Comparison of ENCODE assay signal across 1 cellular context in the genomic region with DNA sequence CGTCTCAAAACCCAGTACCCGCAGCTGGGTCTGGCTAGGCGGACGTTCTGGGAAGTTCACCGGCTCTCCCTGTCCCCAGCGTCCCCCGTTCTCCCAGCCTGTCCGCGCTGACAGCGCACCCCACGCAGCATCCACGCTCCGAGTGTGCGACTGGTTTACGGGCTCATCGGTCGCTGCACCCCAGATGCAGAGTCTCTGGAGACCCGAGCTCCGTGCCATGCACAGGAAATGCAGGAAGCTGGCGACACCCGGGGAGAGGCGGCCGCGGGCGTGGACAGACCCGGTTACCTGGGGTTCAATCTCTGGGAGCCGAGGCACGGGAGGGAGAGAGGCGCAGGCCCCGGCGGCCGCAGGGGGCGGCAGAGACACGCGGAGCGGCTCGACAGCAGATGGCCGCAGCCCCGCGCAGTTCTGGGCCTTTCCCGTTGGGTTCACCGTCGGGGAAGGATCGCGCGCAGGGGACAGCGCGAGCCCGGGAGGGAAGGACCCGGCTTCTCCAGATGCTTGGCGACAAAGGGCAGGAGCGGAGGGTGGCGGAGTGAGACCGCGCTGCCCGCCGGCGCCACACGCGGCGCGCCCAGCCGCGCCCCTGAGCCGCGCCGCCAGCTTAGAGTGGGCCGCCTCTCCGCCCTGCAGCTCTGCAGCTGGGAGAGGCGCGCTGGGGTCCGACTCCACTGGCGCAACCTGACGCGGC.
TF ChIP-seq lines count a peak whose summit lies in the region.

No MANE protein-coding gene starts in this region.

TF ChIP-seq in A549, 52 proteins besides CTCF, POLR2A, EP300 and RAD21 (continued from another document):
- TF ChIP-seq, protein P1, sequence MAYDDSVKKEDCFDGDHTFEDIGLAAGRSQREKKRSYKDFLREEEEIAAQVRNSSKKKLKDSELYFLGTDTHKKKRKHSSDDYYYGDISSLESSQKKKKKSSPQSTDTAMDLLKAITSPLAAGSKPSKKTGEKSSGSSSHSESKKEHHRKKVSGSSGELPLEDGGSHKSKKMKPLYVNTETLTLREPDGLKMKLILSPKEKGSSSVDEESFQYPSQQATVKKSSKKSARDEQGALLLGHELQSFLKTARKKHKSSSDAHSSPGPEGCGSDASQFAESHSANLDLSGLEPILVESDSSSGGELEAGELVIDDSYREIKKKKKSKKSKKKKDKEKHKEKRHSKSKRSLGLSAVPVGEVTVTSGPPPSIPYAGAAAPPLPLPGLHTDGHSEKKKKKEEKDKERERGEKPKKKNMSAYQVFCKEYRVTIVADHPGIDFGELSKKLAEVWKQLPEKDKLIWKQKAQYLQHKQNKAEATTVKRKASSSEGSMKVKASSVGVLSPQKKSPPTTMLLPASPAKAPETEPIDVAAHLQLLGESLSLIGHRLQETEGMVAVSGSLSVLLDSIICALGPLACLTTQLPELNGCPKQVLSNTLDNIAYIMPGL (CRISPR knock-in tag; IDR thresholded peaks at IDR 0.05; ENCODE audit: borderline replicate concordance) = peak; percentile 88; the same call in 1 of the 2 replicates
- TF ChIP-seq MAX (IDR thresholded peaks at IDR 0.05) (peak; percentile 75), EHMT2 (IDR thresholded peaks at IDR 0.05; ENCODE audit: low read depth) (no peak), BCL3 (IDR thresholded peaks at IDR 0.05) (no peak), JUNB (IDR thresholded peaks at IDR 0.05) (no peak), NFE2L2 (conservative IDR thresholded peaks at IDR 0.05; ENCODE audit: low read length) (no peak), PBX3 (IDR thresholded peaks at IDR 0.05) (no peak), ZSCAN20 (CRISPR knock-in tag; IDR thresholded peaks at IDR 0.05) (no peak), POLR2AphosphoS2 (conservative IDR thresholded peaks at IDR 0.05; ENCODE audit: low read length) (no peak), CHD4 (IDR thresholded peaks at IDR 0.05; ENCODE audit: borderline replicate concordance) (no peak), SREBF2 (IDR thresholded peaks at IDR 0.05) (no peak)
- TF ChIP-seq, protein P2, sequence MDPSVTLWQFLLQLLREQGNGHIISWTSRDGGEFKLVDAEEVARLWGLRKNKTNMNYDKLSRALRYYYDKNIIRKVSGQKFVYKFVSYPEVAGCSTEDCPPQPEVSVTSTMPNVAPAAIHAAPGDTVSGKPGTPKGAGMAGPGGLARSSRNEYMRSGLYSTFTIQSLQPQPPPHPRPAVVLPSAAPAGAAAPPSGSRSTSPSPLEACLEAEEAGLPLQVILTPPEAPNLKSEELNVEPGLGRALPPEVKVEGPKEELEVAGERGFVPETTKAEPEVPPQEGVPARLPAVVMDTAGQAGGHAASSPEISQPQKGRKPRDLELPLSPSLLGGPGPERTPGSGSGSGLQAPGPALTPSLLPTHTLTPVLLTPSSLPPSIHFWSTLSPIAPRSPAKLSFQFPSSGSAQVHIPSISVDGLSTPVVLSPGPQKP (IDR thresholded peaks at IDR 0.05; ENCODE audit: low read depth, low read length) = no peak
